Comparison of ENCODE assay signal across 27 cellular contexts in the genomic region with DNA sequence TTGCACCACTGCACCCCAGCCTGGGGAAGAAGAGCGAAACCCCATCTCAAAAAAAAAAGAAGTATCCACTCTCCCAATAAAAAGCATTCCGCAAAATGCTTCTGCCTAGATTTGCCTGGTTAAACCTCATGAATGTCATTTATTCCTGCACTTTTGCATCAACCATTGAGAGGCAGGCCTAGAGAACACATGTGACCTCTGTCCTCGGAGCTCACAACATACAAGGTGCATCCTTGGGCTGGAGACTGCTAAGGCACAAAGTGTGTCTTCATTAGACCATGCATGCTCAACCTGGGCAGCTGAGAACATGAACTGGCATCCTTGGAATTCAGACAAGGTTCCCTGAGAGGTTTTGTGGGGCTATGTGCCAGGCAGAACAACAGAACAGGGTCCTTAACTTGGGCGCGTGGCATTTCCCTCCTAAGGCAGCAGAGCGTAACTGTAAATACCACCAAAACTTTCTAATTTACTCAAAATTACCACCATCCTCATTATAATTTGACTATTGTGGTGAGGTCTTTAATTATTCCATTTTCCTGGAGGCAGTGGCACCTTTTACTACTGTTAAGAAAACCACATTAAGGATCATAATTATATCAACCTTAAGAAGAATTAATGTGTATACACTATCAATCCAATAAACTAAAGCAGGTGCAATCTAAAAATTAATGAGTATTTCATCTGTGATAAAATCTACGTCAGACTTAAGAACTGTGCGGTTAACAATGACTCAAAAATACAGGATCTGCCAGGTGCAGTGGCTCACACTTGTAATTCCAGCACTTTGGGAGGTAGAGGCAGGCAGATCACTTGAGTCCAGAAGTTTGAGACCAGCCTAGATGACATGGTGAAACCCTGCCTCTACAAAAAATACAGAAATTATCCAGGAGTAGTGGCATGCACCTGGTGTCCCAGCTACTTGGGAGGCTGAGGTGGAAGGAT. TPM values are rescaled to one million over a fixed set of nuclear protein-coding genes. Genes with fewer than 3 reads are reported as not detected.
DNase-seq lines count a peak whose midpoint lies in the region; ATAC-seq, FAIRE-seq and TF ChIP-seq lines count a peak whose summit lies in the region.
"Had no signal": no experiment of that assay in that cellular context is flagged by ENCODE, and none has a peak within 500 bp of the region (broad histone marks: within the 10 kb centered on the region; RNA-seq: fewer than 3 reads in every experiment).

No MANE protein-coding gene starts in this region.

- ATAC-seq in GM21447 (IDR thresholded peaks at IDR 0.05; ENCODE audit: unreplicated experiment): peak; percentile 54
- ATAC-seq in T-helper 17 cell: no peak
- ATAC-seq in stimulated activated memory B cell treated with anti-CD40 and anti-IgM and Interleukin-4, amounts not matched to agents 10 μg/mL and 1 μg/mL and 100 μg/mL, for 72 hours: peak; percentile 83
- ATAC-seq: activated CD8-positive, alpha-beta T cell treated with anti-CD3 and anti-CD28 coated beads for 36 hours; naive thymus-derived CD8-positive, alpha-beta T cell; right lobe of liver; WTC11 had no signal

- H3K9me3 Mint-ChIP-seq in stimulated activated memory B cell treated with anti-CD40 and anti-IgM and Interleukin-4, amounts not matched to agents 10 μg/mL and 1 μg/mL and 100 μg/mL, for 72 hours: no peaks in the 10 kb centered on the region
- H3K9me3 Mint-ChIP-seq: activated naive CD4-positive, alpha-beta T cell treated with anti-CD3 and anti-CD28 coated beads, Interleukin-2, amount 50 U/mL, for 24 hours; naive thymus-derived CD8-positive, alpha-beta T cell had no signal

- H3K9ac ChIP-seq in GM23248: no peak overlapping the region
- H3K9ac ChIP-seq: SK-N-SH had no signal

- H3K27ac Mint-ChIP-seq in T-helper 17 cell: peak overlapping the region; percentile 89
- peak overlapping the region; percentile 49 for H3K27ac Mint-ChIP-seq in stimulated activated memory B cell treated with anti-CD40 and anti-IgM and Interleukin-4, amounts not matched to agents 10 μg/mL and 1 μg/mL and 100 μg/mL, for 72 hours
- H3K27ac Mint-ChIP-seq: activated naive CD4-positive, alpha-beta T cell treated with anti-CD3 and anti-CD28 coated beads, Interleukin-2, amount 50 U/mL, for 24 hours; WTC11 had no signal

- H3K27me3 ChIP-seq in HAP-1 (ENCODE audit: low read depth): no peaks in the 10 kb centered on the region
- no peaks in the 10 kb centered on the region for H3K27me3 ChIP-seq in testis
- H3K27me3 ChIP-seq in GM23248 (replicated peaks; ENCODE audit: insufficient read depth): no peaks in the 10 kb centered on the region
- H3K27me3 ChIP-seq: right lobe of liver, tibial artery had no signal

- 88 to 95% methylated on average over 8 of the region's 8 CpGs for WGBS in testis, 2 donors
- WGBS in GM23248 (ENCODE audit: low coverage in 1 of 2, low lambda C conversion rate in 2 of 2, missing lambda C conversion rate in 2 of 2), 2 experiments: 96 to 98% methylated on average over 8 of the region's 8 CpGs

- no peaks in the 10 kb centered on the region for H3K9me2 ChIP-seq in GM23248 (ENCODE audit: insufficient read depth)
- H3K9me2 ChIP-seq: SK-N-SH had no signal

- no peaks in the 10 kb centered on the region for H3K27me3 Mint-ChIP-seq in T-helper 17 cell
- H3K27me3 Mint-ChIP-seq in stimulated activated memory B cell treated with anti-CD40 and anti-IgM and Interleukin-4, amounts not matched to agents 10 μg/mL and 1 μg/mL and 100 μg/mL, for 72 hours: no peaks in the 10 kb centered on the region
- H3K27me3 Mint-ChIP-seq: activated CD8-positive, alpha-beta T cell treated with anti-CD3 and anti-CD28 coated beads for 36 hours; activated naive CD4-positive, alpha-beta T cell treated with anti-CD3 and anti-CD28 coated beads, Interleukin-2, amount 50 U/mL, for 24 hours; naive thymus-derived CD8-positive, alpha-beta T cell had no signal

- TF ChIP-seq CTCF in testis (IDR thresholded peaks at IDR 0.05): no peak

- intact Hi-C loops in testis (cut with DNase I; ENCODE audit: low total_unique reads): no loop called here

- no peak for TF ChIP-seq POLR2A in GM12891 (IDR thresholded peaks at IDR 0.05; ENCODE audit: low read depth, low read length)
- no peak for TF ChIP-seq POLR2A in testis (IDR thresholded peaks at IDR 0.05)

- no peak overlapping the region for H3K27ac ChIP-seq in testis
- H3K27ac ChIP-seq in GM23248: no peak overlapping the region
- H3K27ac ChIP-seq: right lobe of liver, tibial artery had no signal

- FAIRE-seq in GM12891 (lab: Jason Lieb, UNC): no peak
- FAIRE-seq: H54 had no signal

- H3F3A ChIP-seq in GM23248 (ENCODE audit: insufficient read depth): no peaks in the 10 kb centered on the region

- peaks cover 27% of the 10 kb centered on the region for H3K4me1 Mint-ChIP-seq in T-helper 17 cell
- peaks cover 30% of the 10 kb centered on the region for H3K4me1 Mint-ChIP-seq in stimulated activated memory B cell treated with anti-CD40 and anti-IgM and Interleukin-4, amounts not matched to agents 10 μg/mL and 1 μg/mL and 100 μg/mL, for 72 hours
- H3K4me1 Mint-ChIP-seq: WTC11 had no signal

- H2AFZ ChIP-seq in GM23248: no peak overlapping the region

- no peaks in the 10 kb centered on the region for H3K9me3 ChIP-seq in T-helper 17 cell (ENCODE audit: control insufficient read depth, low read length, poor library complexity, severe bottlenecking)
- H3K9me3 ChIP-seq in HAP-1: no peaks in the 10 kb centered on the region
- no peaks in the 10 kb centered on the region for H3K9me3 ChIP-seq in testis
- H3K9me3 ChIP-seq in GM23248 (ENCODE audit: low read depth): no peaks in the 10 kb centered on the region
- H3K9me3 ChIP-seq: right lobe of liver, SK-N-SH, tibial artery had no signal

- H3K36me3 ChIP-seq in HAP-1 (replicated peaks) (0 out of 2 replicates have a peak, but pooled peaks cover under 1% of the 10 kb centered on the region), testis (ENCODE audit: low read depth, missing control alignments) (no peaks in the 10 kb centered on the region), GM23248 (ENCODE audit: low read depth) (0 out of 2 replicates have a peak, but pooled peaks cover 4% of the 10 kb centered on the region)

- in situ Hi-C loops in HAP-1 (cut with MboI; ENCODE audit: low sequenced_read_pairs): no loop called here
- in situ Hi-C loops in GM23248 (cut with MboI): no loop called here

- H3K4me3 ChIP-seq in HAP-1 (no peak overlapping the region), testis (no peak overlapping the region), GM23248 (no peak overlapping the region)
- H3K4me3 ChIP-seq: right lobe of liver, tibial artery had no signal

- no peak for DNase-seq in GM12891 (ENCODE audit: insufficient read length, low spot score)
- no peak for DNase-seq in T-helper 17 cell
- no peak for DNase-seq in HAP-1 (ENCODE audit: low spot score in 2 of 2)
- no peak for DNase-seq in testis
- DNase-seq in GM23248: no peak
- DNase-seq: activated CD8-positive, alpha-beta T cell treated with anti-CD3 and anti-CD28 coated beads for 36 hours; activated T-cell treated with anti-CD3 and anti-CD28 coated beads, Interleukin-2, amount 50 U/mL, for 1 hour; COR-L47; DND-41; effector CD4-positive, alpha-beta T cell; mesendoderm; naive thymus-derived CD8-positive, alpha-beta T cell; NCI-H1105 treated with DMSO at 0.1 percent for 48 hours; right lobe of liver; RPMI8226; SK-N-SH; T-helper 9 cell; tibial artery had no signal

- H3K4me2 ChIP-seq in GM23248 (ENCODE audit: unreplicated experiment): no peak overlapping the region
- H3K4me2 ChIP-seq: SK-N-SH had no signal

- H3K79me2 ChIP-seq in GM23248 (ENCODE audit: insufficient read depth): no peaks in the 10 kb centered on the region

- peaks cover 8% of the 10 kb centered on the region for H3K4me1 ChIP-seq in HAP-1
- no peaks in the 10 kb centered on the region for H3K4me1 ChIP-seq in testis
- peaks cover 7% of the 10 kb centered on the region; the same call in 1 of the 2 replicates for H3K4me1 ChIP-seq in GM23248 (ENCODE audit: insufficient read depth)
- H3K4me1 ChIP-seq: right lobe of liver had no signal

- no peak overlapping the region for H3K4me3 Mint-ChIP-seq in T-helper 17 cell
- H3K4me3 Mint-ChIP-seq in stimulated activated memory B cell treated with anti-CD40 and anti-IgM and Interleukin-4, amounts not matched to agents 10 μg/mL and 1 μg/mL and 100 μg/mL, for 72 hours: no peak overlapping the region
- H3K4me3 Mint-ChIP-seq: activated CD8-positive, alpha-beta T cell treated with anti-CD3 and anti-CD28 coated beads for 36 hours; activated naive CD4-positive, alpha-beta T cell treated with anti-CD3 and anti-CD28 coated beads, Interleukin-2, amount 50 U/mL, for 24 hours; naive thymus-derived CD8-positive, alpha-beta T cell; WTC11 had no signal

- peaks cover under 1% of the 10 kb centered on the region for H3K36me3 Mint-ChIP-seq in T-helper 17 cell (ENCODE audit: low read depth)
- peaks cover 27% of the 10 kb centered on the region for H3K36me3 Mint-ChIP-seq in stimulated activated memory B cell treated with anti-CD40 and anti-IgM and Interleukin-4, amounts not matched to agents 10 μg/mL and 1 μg/mL and 100 μg/mL, for 72 hours

- H4K20me1 ChIP-seq in GM23248 (ENCODE audit: insufficient read depth): 0 out of 2 replicates have a peak, but pooled peaks cover 3% of the 10 kb centered on the region

TF ChIP-seq in GM12891, 5 proteins besides CTCF, POLR2A, EP300 and RAD21:
- TF ChIP-seq PAX5 (IDR thresholded peaks at IDR 0.05; ENCODE audit: insufficient read depth, low read length, severe bottlenecking): peak; percentile 91
- TF ChIP-seq POU2F2 (IDR thresholded peaks at IDR 0.05; ENCODE audit: low read depth, low read length): no peak
TF ChIP-seq in GM12891: peak in this region for 1.

RNA-seq across cellular contexts. Expression of a gene that starts 13.8 kb away (rescaled TPM):
- 7.4 TPM for polyA plus RNA-seq in GM12891 (2012; ENCODE audit: low read depth, missing spikeins)
- total RNA-seq in T-helper 17 cell (10 to 100 TPM; 20.2 to 23.0 TPM), testis (10 to 100 TPM; 20.5 to 32.8 TPM)
- polyA plus RNA-seq in testis (ENCODE audit: insufficient read depth, low read depth, low replicate concordance) (14.4 TPM), GM23248 (2016; fragmentation: Nextera tagmentation; extraction: Ambion mirVana) (9.4 and 9.9 TPM in 2 replicates)
- total RNA-seq in GM23248 (2014; rRNA removed; shearing (Covaris generic)): 9.5 and 14.5 TPM in 2 replicates

RNA-seq across cellular contexts. Expression of a gene that starts 56.7 kb away (rescaled TPM):
- 2.2 TPM for polyA plus RNA-seq in GM12891 (2012; ENCODE audit: low read depth, missing spikeins)
- under 1 TPM in 1 of 2 donors, not detected in 1; 0.22 TPM for total RNA-seq in T-helper 17 cell
- under 1 TPM; 0.25 to 0.47 TPM for total RNA-seq in testis
- 0.62 TPM for polyA plus RNA-seq in testis (ENCODE audit: insufficient read depth, low read depth, low replicate concordance)
- total RNA-seq in GM23248 (2014; rRNA removed; shearing (Covaris generic)): not detected in 2 replicates
- polyA plus RNA-seq in GM23248 (2016; fragmentation: Nextera tagmentation; extraction: Ambion mirVana): not detected in 2 replicates
- total RNA-seq: kidney epithelial cell, LHCN-M2, NCI-H460, osteocyte had no signal
- polyA plus RNA-seq: SK-N-SH had no signal
